ENCODE assay signal across 20 cellular contexts in genomic region chr15:57421540-57421939, GRCh38. TPM values are rescaled to one million over a fixed set of nuclear protein-coding genes. Genes with fewer than 3 reads are reported as not detected.
A peak's percentile ranks its signal among the peaks of the same experiment; 100 is the strongest.
DNase-seq lines count a peak whose midpoint lies in the region; ATAC-seq, FAIRE-seq and TF ChIP-seq lines count a peak whose summit lies in the region.
"Had no signal": no experiment of that assay in that cellular context is flagged by ENCODE, and none has a peak within 500 bp of the region (broad histone marks: within the 10 kb centered on the region; RNA-seq: fewer than 3 reads in every experiment).

No MANE protein-coding gene starts in this region.

- no peak overlapping the region for H3K4me3 ChIP-seq in HepG2 (replicated peaks in 1 of 3; ENCODE audit: insufficient read depth in 1 of 3, low read depth in 2 of 3, low read length in 3 of 3)
- H3K4me3 ChIP-seq: esophagus squamous epithelium had no signal

- H3K27me3 ChIP-seq in HepG2 (ENCODE audit: control insufficient read depth in 1 of 2, insufficient read depth in 2 of 2, low read length in 2 of 2) = no peaks in the 10 kb centered on the region
- H3K27me3 ChIP-seq: esophagus squamous epithelium had no signal

- TF ChIP-seq CTCF in WTC11 (IDR thresholded peaks at IDR 0.05) (no peak), HepG2 (CRISPR knock-in tag; IDR thresholded peaks at IDR 0.05) (no peak)
- TF ChIP-seq CTCF in activated CD8-positive, alpha-beta T cell treated with anti-CD3 and anti-CD28 coated beads for 36 hours (IDR thresholded peaks at IDR 0.05) = no peak

- H3K36me3 ChIP-seq in HepG2 (replicated peaks in 1 of 2; ENCODE audit: control insufficient read depth in 1 of 2, insufficient read depth in 2 of 2, low read length in 2 of 2) = no peaks in the 10 kb centered on the region
- H3K36me3 ChIP-seq: esophagus squamous epithelium had no signal

- peak; percentile 43; the same call in 1 of the 2 replicates for ATAC-seq in WTC11
- peak; percentile 34; the same call in 1 of the 3 replicates for ATAC-seq in HepG2
- ATAC-seq in sciatic nerve = peak; percentile 50
- ATAC-seq in activated CD8-positive, alpha-beta T cell treated with anti-CD3 and anti-CD28 coated beads for 36 hours = no peak
- no peak for ATAC-seq in GM19023 (IDR thresholded peaks at IDR 0.05; ENCODE audit: unreplicated experiment)
- ATAC-seq: natural killer cell treated with Interleukin-12 subunit alpha and Interleukin-12 subunit beta and Interleukin-15 and Interleukin-18, amount 100 ng/mL, for 72 hours had no signal

- in situ Hi-C loops in HepG2 (cut with HindIII; ENCODE audit: extremely low pct_ligation_motif_present, low pct_unique_long_range_greater_than_20kb) = no loop called here

- CTCF ChIA-PET in WTC11 (lab: Charles Lee) = no interaction called here
- CTCF ChIA-PET in HepG2 (lab: Yijun Ruan, JAX; ENCODE audit: low intra/inter-chr PET ratio, low total read pairs) = no interaction called here
- CTCF ChIA-PET in activated CD8-positive, alpha-beta T cell treated with anti-CD3 and anti-CD28 coated beads for 36 hours (lab: Charles Lee) = no interaction called here

- H3K27ac ChIP-seq in HepG2 (ENCODE audit: extremely low read length, insufficient read depth, low read length) = no peak overlapping the region
- H3K27ac ChIP-seq: esophagus squamous epithelium, HL-60, KMS-11 had no signal

- no peak for TF ChIP-seq POLR2A in HepG2 (IDR thresholded peaks at IDR 0.05; ENCODE audit: insufficient read depth in 1 of 2, low read depth in 2 of 2, low read length in 2 of 2)

- no peaks in the 10 kb centered on the region for H3K9me3 ChIP-seq in HepG2 (ENCODE audit: low read length)
- H3K9me3 ChIP-seq: esophagus squamous epithelium had no signal

- peaks cover 31% of the 10 kb centered on the region for H3K4me1 ChIP-seq in HepG2 (ENCODE audit: insufficient read depth, low read length)
- H3K4me1 ChIP-seq: esophagus squamous epithelium had no signal

- H3K79me2 ChIP-seq in HepG2 (ENCODE audit: insufficient read depth, low read length) = peaks cover 7% of the 10 kb centered on the region

- H4K20me1 ChIP-seq in HepG2 (ENCODE audit: insufficient read depth, low read length) = no peaks in the 10 kb centered on the region

- intact Hi-C loops in HepG2 (cut with micrococcal nuclease; ENCODE audit: unreplicated experiment) (no loop called here), sciatic nerve (cut with DNase I) (no loop called here)
- intact Hi-C loops in activated CD8-positive, alpha-beta T cell treated with anti-CD3 and anti-CD28 coated beads for 36 hours (cut with micrococcal nuclease) = no loop called here

- no peak for DNase-seq in GM18507 (ENCODE audit: extremely low spot score, insufficient read length, low read depth)
- no peak for DNase-seq in WTC11 (ENCODE audit: low spot score)
- DNase-seq in HepG2 (ENCODE audit: low spot score) = no peak
- DNase-seq in sciatic nerve (ENCODE audit: low spot score) = no peak
- DNase-seq in activated CD8-positive, alpha-beta T cell treated with anti-CD3 and anti-CD28 coated beads for 36 hours = no peak
- DNase-seq in NAMALWA (ENCODE audit: low spot score) = no peak
- no peak for DNase-seq in medulla oblongata (ENCODE audit: extremely low spot score)
- DNase-seq: activated CD4-positive, alpha-beta T cell treated with anti-CD3 and anti-CD28 coated beads for 1 hour; activated CD8-positive, alpha-beta memory T cell treated with anti-CD3 and anti-CD28 coated beads, Interleukin-2, amount 50 U/mL, for 48 hours; esophagus squamous epithelium; HFFc6; left cardiac atrium; NCI-H146; NCI-H345; stimulated activated naive CD4-positive, alpha-beta T cell had no signal

- no peaks in the 10 kb centered on the region for H3K9me3 Mint-ChIP-seq in WTC11
- H3K9me3 Mint-ChIP-seq in activated CD8-positive, alpha-beta T cell treated with anti-CD3 and anti-CD28 coated beads for 36 hours = no peaks in the 10 kb centered on the region
- H3K9me3 Mint-ChIP-seq: HFFc6; natural killer cell treated with Interleukin-12 subunit alpha and Interleukin-12 subunit beta and Interleukin-15 and Interleukin-18, amount 100 ng/mL, for 72 hours had no signal

- H3K27ac Mint-ChIP-seq in WTC11 = peak overlapping the region; percentile 24
- H3K27ac Mint-ChIP-seq in activated CD8-positive, alpha-beta T cell treated with anti-CD3 and anti-CD28 coated beads for 36 hours = no peak overlapping the region
- H3K27ac Mint-ChIP-seq: HFFc6; natural killer cell treated with Interleukin-12 subunit alpha and Interleukin-12 subunit beta and Interleukin-15 and Interleukin-18, amount 100 ng/mL, for 72 hours had no signal

- POLR2A ChIA-PET in WTC11 (lab: Charles Lee) = no interaction called here
- POLR2A ChIA-PET in HepG2 (lab: Yijun Ruan, JAX) = no interaction called here
- POLR2A ChIA-PET in activated CD8-positive, alpha-beta T cell treated with anti-CD3 and anti-CD28 coated beads for 36 hours (lab: Charles Lee) = no interaction called here

- BruUV-seq in HepG2 (replicated peaks; lab: Mats Ljungman, UMichigan) = no TSS peak

- peaks cover 55% of the 10 kb centered on the region for H3K4me1 Mint-ChIP-seq in WTC11
- no peaks in the 10 kb centered on the region for H3K4me1 Mint-ChIP-seq in activated CD8-positive, alpha-beta T cell treated with anti-CD3 and anti-CD28 coated beads for 36 hours (ENCODE audit: low read depth)

- H3K27me3 Mint-ChIP-seq in WTC11 (ENCODE audit: low read depth) = no peaks in the 10 kb centered on the region
- H3K27me3 Mint-ChIP-seq in activated CD8-positive, alpha-beta T cell treated with anti-CD3 and anti-CD28 coated beads for 36 hours = peaks cover 2% of the 10 kb centered on the region

- H3K9ac ChIP-seq in HepG2 (ENCODE audit: insufficient read depth, low read depth, low read length) = no peak overlapping the region
- H3K9ac ChIP-seq: KMS-11 had no signal

- no peak overlapping the region for H2AFZ ChIP-seq in HepG2 (ENCODE audit: low read length)

- 90% methylated on average over 6 of the region's 6 CpGs for WGBS in HepG2 (ENCODE audit: low lambda C conversion rate)

- FAIRE-seq in GM18507 (lab: Jason Lieb, UNC) (peak; percentile 41), HepG2 (lab: Jason Lieb, UNC) (no peak)

- H3K36me3 Mint-ChIP-seq in WTC11 = peaks cover 11% of the 10 kb centered on the region
- no peaks in the 10 kb centered on the region for H3K36me3 Mint-ChIP-seq in activated CD8-positive, alpha-beta T cell treated with anti-CD3 and anti-CD28 coated beads for 36 hours (ENCODE audit: low read depth)
- H3K36me3 Mint-ChIP-seq: natural killer cell treated with Interleukin-12 subunit alpha and Interleukin-12 subunit beta and Interleukin-15 and Interleukin-18, amount 100 ng/mL, for 72 hours had no signal

- H3K4me3 Mint-ChIP-seq in WTC11 = no peak overlapping the region
- no peak overlapping the region for H3K4me3 Mint-ChIP-seq in activated CD8-positive, alpha-beta T cell treated with anti-CD3 and anti-CD28 coated beads for 36 hours
- H3K4me3 Mint-ChIP-seq: HFFc6; natural killer cell treated with Interleukin-12 subunit alpha and Interleukin-12 subunit beta and Interleukin-15 and Interleukin-18, amount 100 ng/mL, for 72 hours had no signal

- TF ChIP-seq EP300 in HepG2 (IDR thresholded peaks at IDR 0.05; ENCODE audit: low read depth in 2 of 2, low read length in 2 of 2) (no peak), HepG2 (CRISPR knock-in tag; IDR thresholded peaks at IDR 0.05; ENCODE audit: borderline replicate concordance) (no peak)

- no peak overlapping the region for H3K4me2 ChIP-seq in HepG2 (ENCODE audit: low read depth, low read length)
- H3K4me2 ChIP-seq: KMS-11 had no signal

- no peak for TF ChIP-seq RAD21 in HepG2 (CRISPR knock-in tag; IDR thresholded peaks at IDR 0.05)

TF ChIP-seq in WTC11, 78 proteins besides CTCF, POLR2A, EP300 and RAD21 (continues in another document):
- no peak for TF ChIP-seq ZNF423 (CRISPR knock-in tag; IDR thresholded peaks at IDR 0.05)

TF ChIP-seq in HepG2, 621 proteins besides CTCF, POLR2A, EP300 and RAD21 (continues in another document):
- TF ChIP-seq ZNF660 (CRISPR knock-in tag; IDR thresholded peaks at IDR 0.05; ENCODE audit: borderline replicate concordance, low read depth) = no peak

RNA-seq across cellular contexts. Expression of gene CGNL1, which starts 45.2 kb away (rescaled TPM):
- total RNA-seq in WTC11 (2021) (57.3 to 69.5 TPM (median 67.1 TPM) in 3 replicates), HepG2 (2016; rRNA removed; fragmentation: Illumina TruSeq; extraction: Trizol) (15.6 and 16.2 TPM in 2 replicates), sciatic nerve (38.1 TPM)
- total RNA-seq in HepG2 (2016; cell fraction: cytosol; rRNA removed; fragmentation: Illumina TruSeq; extraction: Trizol; ENCODE audit: low read depth) = 7.7 and 9.4 TPM in 2 replicates
- total RNA-seq in HepG2 (2016; cell fraction: insoluble cytoplasmic fraction; rRNA removed; fragmentation: Illumina TruSeq; extraction: Trizol) = 14.2 and 15.2 TPM in 2 replicates
- 8.3 and 8.9 TPM in 2 replicates for total RNA-seq in HepG2 (2016; cell fraction: membrane; rRNA removed; fragmentation: Illumina TruSeq; extraction: Trizol)
- total RNA-seq in HepG2 (2016; cell fraction: nucleus; rRNA removed; fragmentation: Illumina TruSeq; extraction: Trizol) = 15.2 and 18.4 TPM in 2 replicates
- 5.6 and 6.2 TPM in 2 replicates for polyA plus RNA-seq in HepG2 (2011; rRNA removed)
- polyA plus RNA-seq in HepG2 (2011; cell fraction: cytosol; rRNA removed) = 3.3 and 4.1 TPM in 2 replicates
- polyA plus RNA-seq in HepG2 (2011; cell fraction: nucleus; rRNA removed) = 8.2 and 8.8 TPM in 2 replicates
- polyA plus RNA-seq in HepG2 (2012) = 5.6 and 8.0 TPM in 2 replicates
- polyA plus RNA-seq in HepG2 (2016; cell fraction: cytosol; fragmentation: Illumina TruSeq; extraction: Trizol; ENCODE audit: low read depth) = 0.40 and 0.80 TPM in 2 replicates
- 10.1 and 12.1 TPM in 2 replicates for polyA plus RNA-seq in HepG2 (2016; cell fraction: insoluble cytoplasmic fraction; fragmentation: Illumina TruSeq; extraction: Trizol; ENCODE audit: low read depth)
- polyA plus RNA-seq in HepG2 (2016; cell fraction: membrane; fragmentation: Illumina TruSeq; extraction: Trizol; ENCODE audit: low read depth) = 1.1 and 1.4 TPM in 2 replicates
- polyA plus RNA-seq in HepG2 (2016; cell fraction: nucleus; fragmentation: Illumina TruSeq; extraction: Trizol; ENCODE audit: insufficient read depth, low read depth) = 16.9 and 17.7 TPM in 2 replicates
- 12.1 TPM in 1 of 2 replicates, not detected in the other for polyA minus RNA-seq in HepG2 (2011; rRNA and poly(A)+ RNA removed; ENCODE audit: low replicate concordance)
- 7.9 and 9.0 TPM in 2 replicates for polyA minus RNA-seq in HepG2 (2011; cell fraction: cytosol; rRNA and poly(A)+ RNA removed)
- 17.5 and 18.3 TPM in 2 replicates for polyA minus RNA-seq in HepG2 (2011; cell fraction: nucleus; rRNA and poly(A)+ RNA removed)
- not detected for total RNA-seq in activated CD8-positive, alpha-beta T cell treated with anti-CD3 and anti-CD28 coated beads for 36 hours
- total RNA-seq: natural killer cell treated with Interleukin-12 subunit alpha and Interleukin-12 subunit beta and Interleukin-15 and Interleukin-18, amount 100 ng/mL, for 72 hours; T-helper 2 cell treated with Interferon-gamma antibody and Interleukin-4, amounts not matched to agents 100 ng/mL and 5 ng/mL, for 36 hours had no signal

Comparison
In these comparisons a context has a peak if more than half of its experiments do, and no peak if none do; other contexts are left out.
1. ATAC-seq: peak in WTC11 (single experiment), HepG2 (single experiment) and sciatic nerve (single experiment); none in activated CD8-positive, alpha-beta T cell treated with anti-CD3 and anti-CD28 coated beads for 36 hours (single experiment) and GM19023 (single experiment).
2. RNA of gene CGNL1, which starts 45.2 kb away (total RNA-seq): 57.3 to 69.5 TPM in WTC11, 38.1 TPM in sciatic nerve (single experiment) and 7.7 to 18.4 TPM in HepG2; not detected in activated CD8-positive, alpha-beta T cell treated with anti-CD3 and anti-CD28 coated beads for 36 hours; every median in the first group is over 4 times any median in the second.